ENCODE assay signal across 17 cellular contexts in genomic region chr19:8922591-8922990, GRCh38.
"Had no signal": no experiment of that assay in that cellular context is flagged by ENCODE, and none has a peak within 500 bp of the region (broad histone marks: within the 10 kb centered on the region; RNA-seq: fewer than 3 reads in every experiment).

No MANE protein-coding gene starts in this region.

- H3K36me3 ChIP-seq: ascending aorta, esophagus squamous epithelium, neutrophil, sigmoid colon, stomach had no signal

- H3K9me3 ChIP-seq: ascending aorta, esophagus squamous epithelium, neutrophil, sigmoid colon had no signal

- H3K27me3 ChIP-seq: ascending aorta, esophagus squamous epithelium, neutrophil, sigmoid colon had no signal

- DNase-seq: activated CD8-positive, alpha-beta memory T cell treated with anti-CD3 and anti-CD28 coated beads for 24 hours; activated CD8-positive, alpha-beta memory T cell treated with anti-CD3 and anti-CD28 coated beads, Interleukin-2, amount 50 U/mL, for 48 hours; activated effector memory CD4-positive, alpha-beta T cell treated with Interleukin-2 at 50 U/mL for 16 hours; activated naive CD4-positive, alpha-beta T cell treated with anti-CD3 and anti-CD28 coated beads, Interleukin-2, amount 10 ng/mL, durations not matched to agents 7 days and 5 days; activated T-cell treated with anti-CD3 and anti-CD28 coated beads, Interleukin-2, amount 50 U/mL, for 48 hours; esophagus squamous epithelium; left cardiac atrium; natural killer cell; sigmoid colon; stimulated activated CD4-positive, alpha-beta T cell treated with anti-CD3 and anti-CD28 coated beads, Interleukin-4, amount 100 ng/mL, for 24 hours; stomach had no signal

- H3K4me3 ChIP-seq: ascending aorta, coronary artery, esophagus squamous epithelium, lung, sigmoid colon, stomach had no signal

- H3K4me1 ChIP-seq: ascending aorta, esophagus squamous epithelium, sigmoid colon, stomach had no signal

- H3K27ac ChIP-seq: ascending aorta, coronary artery, esophagus squamous epithelium, neutrophil, sigmoid colon, stomach had no signal

- ATAC-seq: activated CD4-positive, CD25-positive, alpha-beta regulatory T cell treated with anti-CD3 and anti-CD28 coated beads, Interleukin-2, amount 50 U/mL, for 24 hours; left cardiac atrium; natural killer cell; stimulated activated effector memory CD8-positive, alpha-beta T cell treated with anti-CD3 and anti-CD28 coated beads, Interleukin-12 subunit alpha, Interleukin-12 subunit beta, amount 100 ng/mL, for 72 hours had no signal
